ENCODE assay signal across 8 cellular contexts in the genomic region with DNA sequence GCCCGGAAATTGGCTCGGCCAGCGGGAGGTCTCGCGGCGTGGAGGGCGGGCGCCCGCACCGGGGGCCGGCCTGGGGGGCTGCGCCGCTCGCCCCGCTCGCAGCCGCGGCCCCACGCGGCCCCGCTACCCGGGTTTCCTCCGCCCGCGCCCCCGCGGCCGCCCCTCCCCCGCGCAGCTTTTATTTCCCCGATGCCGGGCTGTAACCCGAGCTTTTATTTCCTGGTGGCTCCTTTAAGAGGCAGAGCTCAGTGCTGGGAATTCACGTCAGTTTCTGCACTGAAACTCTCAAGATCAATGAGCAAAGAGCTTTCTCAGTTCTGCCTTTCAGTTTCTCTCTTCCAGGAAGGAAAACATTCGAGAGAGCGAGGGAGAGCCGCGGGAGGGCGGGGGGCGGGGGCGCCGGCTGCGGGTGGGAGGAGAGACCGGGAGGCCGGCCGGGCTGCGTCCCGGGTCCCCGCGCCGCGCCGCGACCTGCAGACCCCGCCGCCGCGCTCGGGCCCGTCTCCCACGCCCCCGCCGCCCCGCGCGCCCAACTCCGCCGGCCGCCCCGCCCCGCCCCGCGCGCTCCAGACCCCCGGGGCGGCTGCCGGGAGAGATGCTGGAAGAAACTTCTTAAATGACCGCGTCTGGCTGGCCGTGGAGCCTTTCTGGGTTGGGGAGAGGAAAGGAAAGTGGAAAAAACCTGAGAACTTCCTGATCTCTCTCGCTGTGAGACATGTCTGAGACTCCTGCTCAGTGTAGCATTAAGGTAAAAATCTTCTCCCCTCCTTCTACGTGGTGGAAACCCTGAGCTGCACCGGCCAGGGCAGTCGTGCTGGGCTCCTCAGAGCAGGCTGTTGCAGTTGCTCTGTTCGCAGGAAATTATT. TPM values are rescaled to one million over a fixed set of nuclear protein-coding genes. Genes with fewer than 3 reads are reported as not detected.
DNase-seq lines count a peak whose midpoint lies in the region; ATAC-seq lines count a peak whose summit lies in the region.

ETV6 (plus strand) TSS at position 262 of the 866 bp plus-strand sequence; CDS start at position 716, 454 bp downstream.

- H3K36me3 Mint-ChIP-seq in activated CD4-positive, alpha-beta T cell treated with anti-CD3 and anti-CD28 coated beads, Interleukin-2, amount 10 ng/mL, durations not matched to agents 7 days and 5 days (ENCODE audit: low read depth): peaks cover 6% of the 10 kb centered on the region
- H3K36me3 Mint-ChIP-seq in dendritic cell treated with granulocyte-macrophage colony-stimulating factor and Interleukin-4, amounts not matched to agents 40 ng/mL and 50 ng/mL, for 4 days (ENCODE audit: low read depth): peaks cover 43% of the 10 kb centered on the region

- peak within 1 kb of the TSS; percentile 95 for H3K4me3 Mint-ChIP-seq in activated CD4-positive, alpha-beta T cell treated with anti-CD3 and anti-CD28 coated beads, Interleukin-2, amount 10 ng/mL, durations not matched to agents 7 days and 5 days
- H3K4me3 Mint-ChIP-seq in dendritic cell treated with granulocyte-macrophage colony-stimulating factor and Interleukin-4, amounts not matched to agents 40 ng/mL and 50 ng/mL, for 4 days: peak within 1 kb of the TSS; percentile 93

- no peaks in the 10 kb centered on the region for H3K27me3 Mint-ChIP-seq in activated CD4-positive, alpha-beta T cell treated with anti-CD3 and anti-CD28 coated beads, Interleukin-2, amount 10 ng/mL, durations not matched to agents 7 days and 5 days
- H3K27me3 Mint-ChIP-seq in dendritic cell treated with granulocyte-macrophage colony-stimulating factor and Interleukin-4, amounts not matched to agents 40 ng/mL and 50 ng/mL, for 4 days: no peaks in the 10 kb centered on the region

- ATAC-seq in GM19035 (IDR thresholded peaks at IDR 0.05; ENCODE audit: unreplicated experiment) (peak; percentile 44), HG03280 (IDR thresholded peaks at IDR 0.05; ENCODE audit: unreplicated experiment) (peak; percentile 50), left lobe of liver (peak; percentile 54)

- H3K9me3 Mint-ChIP-seq in activated CD4-positive, alpha-beta T cell treated with anti-CD3 and anti-CD28 coated beads, Interleukin-2, amount 10 ng/mL, durations not matched to agents 7 days and 5 days: no peaks in the 10 kb centered on the region
- no peaks in the 10 kb centered on the region for H3K9me3 Mint-ChIP-seq in dendritic cell treated with granulocyte-macrophage colony-stimulating factor and Interleukin-4, amounts not matched to agents 40 ng/mL and 50 ng/mL, for 4 days

- POLR2A ChIA-PET in activated CD4-positive, alpha-beta T cell treated with anti-CD3 and anti-CD28 coated beads, Interleukin-2, amount 10 ng/mL, durations not matched to agents 7 days and 5 days (lab: Charles Lee): interaction anchor here (0.6 to 1.1 kb wide), 6 partner anchors 104 to 837 kb away, joined by 3 to 4 read pairs (median 4); no protein-coding TSS in a partner anchor

- peak; percentile 78 for DNase-seq in Ammon's horn (ENCODE audit: low spot score)
- DNase-seq in NCI-H510A treated with DMSO at 0.1 percent for 48 hours (lab: John Stamatoyannopoulos, UW): peak; percentile 87
- DNase-seq in activated CD4-positive, alpha-beta T cell treated with anti-CD3 and anti-CD28 coated beads, Interleukin-2, amount 10 ng/mL, durations not matched to agents 7 days and 5 days: peak; percentile 82
- peak; percentile 81 for DNase-seq in left lobe of liver (ENCODE audit: low spot score)
- DNase-seq in stimulated activated CD4-positive, alpha-beta T cell treated with anti-CD3 and anti-CD28 coated beads, Interleukin-2, amount 100 ng/mL, for 24 hours: peak; percentile 79 to 84

- intact Hi-C loops in dendritic cell treated with granulocyte-macrophage colony-stimulating factor and Interleukin-4, amounts not matched to agents 40 ng/mL and 50 ng/mL, for 4 days (cut with micrococcal nuclease): loop anchor here (2.0 to 5.0 kb wide), 6 partner anchors 38 to 383 kb away; no protein-coding TSS in a partner anchor

- peak within 1 kb of the TSS; percentile 99 for H3K27ac Mint-ChIP-seq in activated CD4-positive, alpha-beta T cell treated with anti-CD3 and anti-CD28 coated beads, Interleukin-2, amount 10 ng/mL, durations not matched to agents 7 days and 5 days
- peak within 1 kb of the TSS; percentile 97 for H3K27ac Mint-ChIP-seq in dendritic cell treated with granulocyte-macrophage colony-stimulating factor and Interleukin-4, amounts not matched to agents 40 ng/mL and 50 ng/mL, for 4 days

- H3K4me1 Mint-ChIP-seq in activated CD4-positive, alpha-beta T cell treated with anti-CD3 and anti-CD28 coated beads, Interleukin-2, amount 10 ng/mL, durations not matched to agents 7 days and 5 days: peaks cover 39% of the 10 kb centered on the region
- H3K4me1 Mint-ChIP-seq in dendritic cell treated with granulocyte-macrophage colony-stimulating factor and Interleukin-4, amounts not matched to agents 40 ng/mL and 50 ng/mL, for 4 days (ENCODE audit: low read depth): peaks cover 28% of the 10 kb centered on the region

- CTCF ChIA-PET in activated CD4-positive, alpha-beta T cell treated with anti-CD3 and anti-CD28 coated beads, Interleukin-2, amount 10 ng/mL, durations not matched to agents 7 days and 5 days (lab: Charles Lee): no interaction called here

RNA-seq across cellular contexts. Expression of gene ETV6, which starts in this region (rescaled TPM):
- 10 to 100 TPM; 34.2 to 36.6 TPM for total RNA-seq in activated CD4-positive, alpha-beta T cell treated with anti-CD3 and anti-CD28 coated beads, Interleukin-2, amount 10 ng/mL, durations not matched to agents 7 days and 5 days
- total RNA-seq in left lobe of liver: 10.8 TPM

Comparison
In these comparisons a context has a peak if more than half of its experiments do, and no peak if none do; other contexts are left out.
1. Peak in every context shown above with its lines: DNase-seq and ATAC-seq.